ENCODE assay signal across 8 cellular contexts in the genomic region with DNA sequence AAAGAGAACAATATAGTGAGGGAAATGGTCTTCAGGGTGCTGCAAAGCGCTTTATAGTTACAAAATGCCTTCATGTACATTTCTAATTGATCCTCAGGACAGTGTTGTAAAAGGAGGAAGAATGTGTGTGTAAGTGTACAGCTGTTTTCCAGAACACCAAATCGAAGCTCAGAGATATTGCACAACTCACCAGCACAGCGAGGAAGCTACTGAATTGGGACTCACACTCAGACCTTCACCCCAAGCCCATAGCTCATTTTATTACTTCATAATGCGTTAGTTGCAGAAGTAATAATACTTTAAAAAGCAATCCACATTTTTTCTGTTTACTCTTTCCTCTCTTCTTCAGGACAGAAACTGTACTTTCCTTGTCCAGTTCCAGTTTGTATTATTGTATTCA.
A peak's percentile ranks its signal among the peaks of the same experiment; 100 is the strongest.
DNase-seq lines count a peak whose midpoint lies in the region; ATAC-seq and TF ChIP-seq lines count a peak whose summit lies in the region.

No MANE protein-coding gene starts in this region.

- intact Hi-C loops in breast epithelium (cut with DNase I; ENCODE audit: low total_unique reads), result loop anchor here (2.0 to 5.0 kb wide), 2 partner anchors 31 to 539 kb away; no protein-coding TSS in a partner anchor

- H3K36me3 ChIP-seq in breast epithelium (no peaks in the 10 kb centered on the region), mesenchymal stem cell (ENCODE audit: control insufficient read depth in 1 of 2, insufficient read depth in 2 of 2, low read depth in 1 of 2, low read length in 2 of 2) (no peaks in the 10 kb centered on the region), tibial nerve (no peaks in the 10 kb centered on the region)

- DNase-seq in NOMO-1 (lab: John Stamatoyannopoulos, UW; ENCODE audit: unreplicated experiment in 2 of 2), result peak; percentile 28 to 65
- DNase-seq in breast epithelium (ENCODE audit: low spot score in 2 of 2), result no peak
- DNase-seq in mesenchymal stem cell, result peak; percentile 71
- no peak for DNase-seq in tibial nerve (ENCODE audit: low spot score in 2 of 2)
- no peak for DNase-seq in AG20443 (ENCODE audit: low spot score)
- no peak for DNase-seq in NCI-H510A treated with DMSO at 0.1 percent for 48 hours (lab: John Stamatoyannopoulos, UW)
- DNase-seq in T-cell, result no peak

- H3K27me3 ChIP-seq in breast epithelium, result no peaks in the 10 kb centered on the region
- H3K27me3 ChIP-seq in mesenchymal stem cell (ENCODE audit: control insufficient read depth in 1 of 2, insufficient read depth in 1 of 2, low read length in 2 of 2), result no peaks in the 10 kb centered on the region
- no peaks in the 10 kb centered on the region for H3K27me3 ChIP-seq in tibial nerve

- peak in 1 of 2 donors; percentile 65 for TF ChIP-seq EP300 in tibial nerve (IDR thresholded peaks at IDR 0.05)

- WGBS in mesenchymal stem cell, result 33% methylated on average over 2 of the region's 4 CpGs
- 41 to 47% methylated on average over 4 of the region's 4 CpGs for WGBS in tibial nerve, 2 donors

- no peak overlapping the region for H3K4me3 ChIP-seq in breast epithelium
- H3K4me3 ChIP-seq in mesenchymal stem cell (ENCODE audit: insufficient read depth in 1 of 2, low read depth in 1 of 2, low read length in 2 of 2), result no peak overlapping the region
- no peak overlapping the region for H3K4me3 ChIP-seq in tibial nerve

- H3K14ac ChIP-seq in mesenchymal stem cell (ENCODE audit: low read length in 2 of 2), result no peak overlapping the region

- H3K4me2 ChIP-seq in mesenchymal stem cell (ENCODE audit: low read length, poor library complexity, severe bottlenecking), result no peak overlapping the region

- ATAC-seq in activated CD4-positive, CD25-positive, alpha-beta regulatory T cell treated with anti-CD3 and anti-CD28 coated beads, Interleukin-2, amount 50 U/mL, for 24 hours, result no peak
- no peak for ATAC-seq in T-cell (replicated peaks in 1 of 4)

- no peak overlapping the region for H2AK5ac ChIP-seq in mesenchymal stem cell (ENCODE audit: low read length, severe bottlenecking)

- H3K4me3 Mint-ChIP-seq in T-cell, result no peak overlapping the region

- H3K4me1 ChIP-seq in breast epithelium, result peaks cover 11 to 60% of the 10 kb centered on the region in 2 donors
- H3K4me1 ChIP-seq in mesenchymal stem cell (ENCODE audit: control insufficient read depth, insufficient read depth, low read depth, low read length), result peaks cover 10% of the 10 kb centered on the region
- peaks cover 0 to 99% (median 53%) of the 10 kb centered on the region in 4 donors for H3K4me1 ChIP-seq in tibial nerve

- TF ChIP-seq CTCF in breast epithelium (IDR thresholded peaks at IDR 0.05) (no peak), tibial nerve (IDR thresholded peaks at IDR 0.05) (no peak)

- H3K27ac ChIP-seq in breast epithelium, result peak overlapping the region; percentile 90 to 92
- H3K27ac ChIP-seq in mesenchymal stem cell (ENCODE audit: low read length, poor library complexity, severe bottlenecking), result peak overlapping the region; percentile 18
- peak overlapping the region in 3 of 4 donors; percentile 56 to 82 (median 81) for H3K27ac ChIP-seq in tibial nerve

- no peak overlapping the region for H4K91ac ChIP-seq in mesenchymal stem cell (ENCODE audit: low read length)

- H3K9me3 Mint-ChIP-seq in T-cell, result no peaks in the 10 kb centered on the region

- CTCF ChIA-PET in T-cell (lab: Charles Lee), result interaction anchor here (0.9 to 6.3 kb wide), 14 partner anchors 12 to 596 kb away, joined by 3 to 81 read pairs (median 4); no protein-coding TSS in a partner anchor

- no peaks in the 10 kb centered on the region for H3K36me3 Mint-ChIP-seq in T-cell

- peak overlapping the region in 1 of 2 donors; percentile 73 for H3K27ac Mint-ChIP-seq in T-cell

- H3K9me3 ChIP-seq in breast epithelium (no peaks in the 10 kb centered on the region), mesenchymal stem cell (ENCODE audit: control insufficient read depth, low read length) (no peaks in the 10 kb centered on the region), tibial nerve (no peaks in the 10 kb centered on the region)

- no peak overlapping the region for H3K4ac ChIP-seq in mesenchymal stem cell (ENCODE audit: low read depth in 1 of 2, low read length in 2 of 2)

- H3K27me3 Mint-ChIP-seq in T-cell, result no peaks in the 10 kb centered on the region

- H4K8ac ChIP-seq in mesenchymal stem cell (ENCODE audit: low read length), result no peak overlapping the region

- no peak overlapping the region for H3K23ac ChIP-seq in mesenchymal stem cell (ENCODE audit: low read length in 2 of 2)

- H3K9ac ChIP-seq in mesenchymal stem cell (ENCODE audit: low read length), result peak overlapping the region; percentile 80

- no peak overlapping the region for H2BK120ac ChIP-seq in mesenchymal stem cell (ENCODE audit: low read depth, low read length)

- peaks cover 34 to 46% (median 36%) of the 10 kb centered on the region in 3 donors for H3K4me1 Mint-ChIP-seq in T-cell

- H2BK15ac ChIP-seq in mesenchymal stem cell (ENCODE audit: low read depth, poor library complexity, severe bottlenecking), result no peak overlapping the region

- peak overlapping the region in 1 of 2 experiments; percentile 18 for H2BK12ac ChIP-seq in mesenchymal stem cell (ENCODE audit: low read length in 2 of 2)

- H2AFZ ChIP-seq in mesenchymal stem cell (ENCODE audit: low read depth, low read length), result no peak overlapping the region

- H3K79me1 ChIP-seq in mesenchymal stem cell (replicated peaks; ENCODE audit: low read length, poor library complexity, severe bottlenecking), result peaks cover 11% of the 10 kb centered on the region

- TF ChIP-seq POLR2A in breast epithelium (IDR thresholded peaks at IDR 0.05) (no peak), tibial nerve (IDR thresholded peaks at IDR 0.05) (no peak)

- POLR2A ChIA-PET in T-cell (lab: Charles Lee), result no interaction called here

- no peak overlapping the region for H3K18ac ChIP-seq in mesenchymal stem cell (ENCODE audit: low read depth in 1 of 2, low read length in 2 of 2)

- no peak overlapping the region for H2BK5ac ChIP-seq in mesenchymal stem cell (ENCODE audit: low read depth, low read length, poor library complexity, severe bottlenecking)

Comparison
In these comparisons a context has a peak if more than half of its experiments do, and no peak if none do; other contexts are left out.
1. DNase-seq: peak in NOMO-1 (2 of 2) and mesenchymal stem cell (single experiment); none in breast epithelium (0 of 2), tibial nerve (0 of 2), AG20443 (single experiment), NCI-H510A treated with DMSO at 0.1 percent for 48 hours (single experiment) and T-cell (0 of 34).
2. H3K27ac ChIP-seq: peak in every context shown above with its lines; median percentile 91 in breast epithelium; 81 in tibial nerve; 18 in mesenchymal stem cell.